ENCODE assay signal across 26 cellular contexts in the genomic region with DNA sequence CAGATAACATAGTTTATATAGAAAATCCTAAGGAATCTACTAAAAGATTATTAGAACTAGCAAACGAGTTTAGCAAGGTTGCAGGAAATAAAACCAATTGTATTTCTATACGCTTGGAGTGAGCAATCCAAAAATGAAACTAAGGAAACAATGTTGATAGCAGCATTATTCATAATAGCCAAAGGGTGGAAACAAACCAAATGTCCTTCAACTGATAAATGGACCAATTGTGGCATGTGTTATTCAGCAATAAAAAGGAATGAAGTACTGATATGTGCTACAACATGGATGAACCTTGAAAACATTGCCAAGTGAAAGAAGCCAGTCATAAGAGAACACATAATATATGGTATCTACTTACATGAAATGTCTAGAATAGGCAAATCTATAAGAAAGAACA.
"Had no signal": no experiment of that assay in that cellular context is flagged by ENCODE, and none has a peak within 500 bp of the region (broad histone marks: within the 10 kb centered on the region; RNA-seq: fewer than 3 reads in every experiment).

No MANE protein-coding gene starts in this region.

- H3K4me1 ChIP-seq: colonic mucosa, gastrocnemius medialis, sigmoid colon had no signal

- H3K4me3 ChIP-seq: colonic mucosa, gastrocnemius medialis, mucosa of descending colon, sigmoid colon, upper lobe of left lung had no signal

- H3K9me3 ChIP-seq: colonic mucosa, gastrocnemius medialis, mucosa of descending colon, sigmoid colon, upper lobe of left lung had no signal

- H3K27ac Mint-ChIP-seq: activated CD8-positive, alpha-beta T cell treated with anti-CD3 and anti-CD28 coated beads for 36 hours; activated naive CD4-positive, alpha-beta T cell treated with anti-CD3 and anti-CD28 coated beads, Interleukin-2, amount 50 U/mL, for 24 hours; activated T-helper 1 cell treated with anti-CD3 and anti-CD28 coated beads, Interleukin-12 subunit alpha, Interleukin-12 subunit beta, Interleukin-2, Interleukin-4 antibody, amounts not matched to agents 30 ng/mL and 10 ng/mL and 1 ng/mL, durations not matched to agents 14 hours and 24 hours and 36 hours; progenitor cell of endocrine pancreas; T-helper 17 cell had no signal

- ATAC-seq: activated CD8-positive, alpha-beta T cell treated with anti-CD3 and anti-CD28 coated beads for 36 hours; gastrocnemius medialis; left colon; mucosa of descending colon; stimulated activated naive CD8-positive, alpha-beta T cell treated with anti-CD3 and anti-CD28 coated beads, Interleukin-15, Interleukin-2, amounts not matched to agents 100 U/mL and 50 U/mL, for 24 hours; T-helper 17 cell had no signal

- H3K4me3 Mint-ChIP-seq: activated CD8-positive, alpha-beta T cell treated with anti-CD3 and anti-CD28 coated beads for 36 hours; activated naive CD4-positive, alpha-beta T cell treated with anti-CD3 and anti-CD28 coated beads, Interleukin-2, amount 50 U/mL, for 24 hours; activated T-helper 1 cell treated with anti-CD3 and anti-CD28 coated beads, Interleukin-12 subunit alpha, Interleukin-12 subunit beta, Interleukin-2, Interleukin-4 antibody, amounts not matched to agents 30 ng/mL and 10 ng/mL and 1 ng/mL, durations not matched to agents 14 hours and 24 hours and 36 hours; brain; central memory CD8-positive, alpha-beta T cell; neural crest cell; T-helper 17 cell had no signal

- H3K27ac ChIP-seq: colonic mucosa, epithelial cell of prostate, gastrocnemius medialis, sigmoid colon, upper lobe of left lung had no signal

- H3K27me3 ChIP-seq: colonic mucosa, gastrocnemius medialis, sigmoid colon, upper lobe of left lung had no signal

- DNase-seq: activated CD4-positive, alpha-beta T cell treated with anti-CD3 and anti-CD28 coated beads for 48 hours; activated CD4-positive, CD25-positive, alpha-beta regulatory T cell; activated CD8-positive, alpha-beta T cell treated with anti-CD3 and anti-CD28 coated beads for 36 hours; activated gamma-delta T cell treated with Interleukin-2 at 50 U/mL for 16 hours; aorta; colonic mucosa; gastrocnemius medialis; head of caudate nucleus; hypothalamus; islet precursor cell; left colon; mesendoderm; mucosa of descending colon; retina; sigmoid colon; stimulated activated CD4-positive, alpha-beta T cell treated with anti-CD3 and anti-CD28 coated beads, Interleukin-4, amount 100 ng/mL, for 24 hours; stimulated activated naive CD8-positive, alpha-beta T cell treated with anti-CD3 and anti-CD28 coated beads, Interleukin-15, Interleukin-2, amounts not matched to agents 100 U/mL and 50 U/mL, for 24 hours; T-helper 17 cell; upper lobe of left lung had no signal

- H3K9me3 Mint-ChIP-seq: activated CD8-positive, alpha-beta T cell treated with anti-CD3 and anti-CD28 coated beads for 36 hours; activated naive CD4-positive, alpha-beta T cell treated with anti-CD3 and anti-CD28 coated beads, Interleukin-2, amount 50 U/mL, for 24 hours; activated T-helper 1 cell treated with anti-CD3 and anti-CD28 coated beads, Interleukin-12 subunit alpha, Interleukin-12 subunit beta, Interleukin-2, Interleukin-4 antibody, amounts not matched to agents 30 ng/mL and 10 ng/mL and 1 ng/mL, durations not matched to agents 14 hours and 24 hours and 36 hours; brain; central memory CD8-positive, alpha-beta T cell; neural crest cell had no signal

- H3K27me3 Mint-ChIP-seq: activated CD8-positive, alpha-beta T cell treated with anti-CD3 and anti-CD28 coated beads for 36 hours; activated naive CD4-positive, alpha-beta T cell treated with anti-CD3 and anti-CD28 coated beads, Interleukin-2, amount 50 U/mL, for 24 hours; brain; central memory CD8-positive, alpha-beta T cell; progenitor cell of endocrine pancreas; T-helper 17 cell had no signal

- H3K36me3 ChIP-seq: colonic mucosa had no signal

- H3K4me1 Mint-ChIP-seq: activated naive CD4-positive, alpha-beta T cell treated with anti-CD3 and anti-CD28 coated beads, Interleukin-2, amount 50 U/mL, for 24 hours; central memory CD8-positive, alpha-beta T cell; T-helper 17 cell had no signal
